8 cellular contexts compared by ENCODE assay signal in genomic region chr17:77391668-77392375, GRCh38.
DNase-seq lines count a peak whose midpoint lies in the region; ATAC-seq, FAIRE-seq and TF ChIP-seq lines count a peak whose summit lies in the region.

No MANE protein-coding gene starts in this region.

- peaks cover 63% of the 10 kb centered on the region for H4K20me1 ChIP-seq in keratinocyte (ENCODE audit: control insufficient read depth, extremely low read depth, insufficient read depth, low read length)

- H3K4me2 ChIP-seq in keratinocyte (ENCODE audit: control insufficient read depth, extremely low read depth, insufficient read depth, low read depth, low read length) = peak overlapping the region; percentile 64

- H3K4me1 Mint-ChIP-seq in CD14-positive monocyte = peaks cover 70% of the 10 kb centered on the region

- ATAC-seq in stimulated activated naive CD8-positive, alpha-beta T cell treated with anti-CD3 and anti-CD28 coated beads, Interleukin-15, Interleukin-2, amounts not matched to agents 100 U/mL and 50 U/mL, for 24 hours = peak; percentile 47

- FAIRE-seq in keratinocyte (lab: Jason Lieb, UNC) = peak; percentile 96

- peak overlapping the region; percentile 47 for H3K9ac ChIP-seq in keratinocyte (ENCODE audit: control insufficient read depth, extremely low read depth, insufficient read depth, low read length)

- in situ Hi-C loops in brain microvascular endothelial cell (cut with HindIII; ENCODE audit: low pct_ligation_motif_present, low sequenced_read_pairs) = no loop called here

- H3K79me2 ChIP-seq in keratinocyte (ENCODE audit: control insufficient read depth, insufficient read depth, low read length) = peaks cover 91% of the 10 kb centered on the region

- peaks cover 0 to 7% (median 3%) of the 10 kb centered on the region in 3 donors for H3K27me3 Mint-ChIP-seq in CD14-positive monocyte (ENCODE audit: low read depth in 3 of 3)

- intact Hi-C loops in CD14-positive monocyte (cut with micrococcal nuclease) = no loop called here

- no peaks in the 10 kb centered on the region for H3K9me3 ChIP-seq in KOPT-K1 (ENCODE audit: insufficient read depth, low read length, poor library complexity, severe bottlenecking)
- no peaks in the 10 kb centered on the region for H3K9me3 ChIP-seq in keratinocyte (ENCODE audit: control insufficient read depth, low read depth, low read length)

- no peak overlapping the region for H3K4me3 Mint-ChIP-seq in CD14-positive monocyte

- no peaks in the 10 kb centered on the region for H3K9me3 Mint-ChIP-seq in CD14-positive monocyte

- no peaks in the 10 kb centered on the region for H3K36me3 ChIP-seq in KOPT-K1 (ENCODE audit: insufficient read depth, low read length)
- H3K36me3 ChIP-seq in brain microvascular endothelial cell (replicated peaks) = peaks cover 13% of the 10 kb centered on the region
- peaks cover 8 to 36% of the 10 kb centered on the region in 2 experiments for H3K36me3 ChIP-seq in keratinocyte (ENCODE audit: control insufficient read depth in 2 of 2, extremely low read depth in 1 of 2, insufficient read depth in 2 of 2, low read length in 2 of 2)

- H3K9me1 ChIP-seq in keratinocyte (ENCODE audit: control insufficient read depth, extremely low read depth, insufficient read depth, low read length) = peaks cover 16% of the 10 kb centered on the region

- H3K27me3 ChIP-seq in brain microvascular endothelial cell (replicated peaks) (no peaks in the 10 kb centered on the region), keratinocyte (ENCODE audit: control insufficient read depth, extremely low read depth, insufficient read depth, low read length) (no peaks in the 10 kb centered on the region)

- H3K4me3 ChIP-seq in brain microvascular endothelial cell (ENCODE audit: low read depth, low read length) (no peak overlapping the region), keratinocyte (ENCODE audit: control insufficient read depth in 2 of 3, extremely low read depth in 1 of 3, insufficient read depth in 2 of 3, low read depth in 1 of 3, low read length in 3 of 3) (no peak overlapping the region)

- DNase-seq in A172 (ENCODE audit: low spot score) (peak; percentile 88), brain microvascular endothelial cell (peak; percentile 91), keratinocyte (ENCODE audit: low read depth, low spot score) (no peak), NCI-H2196 (lab: John Stamatoyannopoulos, UW; ENCODE audit: unreplicated experiment) (no peak), CD14-positive monocyte (ENCODE audit: low spot score) (no peak), HT-29 (ENCODE audit: low spot score) (no peak)
- DNase-seq in stimulated activated naive CD8-positive, alpha-beta T cell treated with anti-CD3 and anti-CD28 coated beads, Interleukin-15, Interleukin-2, amounts not matched to agents 100 U/mL and 50 U/mL, for 24 hours = peak; percentile 53

- peak overlapping the region in 2 of 7 donors; percentile 57 to 68 for H3K27ac Mint-ChIP-seq in CD14-positive monocyte

- TF ChIP-seq CTCF in brain microvascular endothelial cell (IDR thresholded peaks at IDR 0.05; ENCODE audit: low read depth, low read length, missing control alignments) (no peak), keratinocyte (optimal IDR thresholded peaks at IDR 0.05 in 1 of 3, IDR thresholded peaks at IDR 0.05 in 1 of 3, conservative IDR thresholded peaks at IDR 0.05 in 1 of 3; ENCODE audit: extremely low read depth in 1 of 3, insufficient read depth in 2 of 3, low read length in 3 of 3) (no peak), CD14-positive monocyte (IDR thresholded peaks at IDR 0.05) (no peak)

- H3K36me3 Mint-ChIP-seq in CD14-positive monocyte = peaks cover 14 to 43% of the 10 kb centered on the region in 2 donors

- dilution Hi-C loops in keratinocyte (cut with MboI; ENCODE audit: extremely low pct_ligation_motif_present, low sequenced_read_pairs) = no loop called here

- no peak overlapping the region for H2AFZ ChIP-seq in keratinocyte (ENCODE audit: control insufficient read depth, low read length)

- peak overlapping the region; percentile 44 for H3K27ac ChIP-seq in KOPT-K1 (ENCODE audit: low read depth, low read length, poor library complexity, severe bottlenecking)
- peak overlapping the region; percentile 80 for H3K27ac ChIP-seq in brain microvascular endothelial cell
- peak overlapping the region; percentile 72 for H3K27ac ChIP-seq in keratinocyte (ENCODE audit: control insufficient read depth, insufficient read depth, low read length)

- H3K4me1 ChIP-seq in keratinocyte (ENCODE audit: control insufficient read depth, extremely low read depth, insufficient read depth, low read length) = peaks cover 40% of the 10 kb centered on the region

Comparison
In these comparisons a context has a peak if more than half of its experiments do, and no peak if none do; other contexts are left out.
1. DNase-seq: peak in A172 (single experiment), brain microvascular endothelial cell (single experiment) and stimulated activated naive CD8-positive, alpha-beta T cell treated with anti-CD3 and anti-CD28 coated beads, Interleukin-15, Interleukin-2, amounts not matched to agents 100 U/mL and 50 U/mL, for 24 hours (single experiment); none in keratinocyte (single experiment), NCI-H2196 (single experiment), CD14-positive monocyte (single experiment) and HT-29 (single experiment).
2. Peak in every context shown above with its lines, with median percentiles within 50 percentile points of each other: H3K27ac ChIP-seq.